In genomic region chr19:48720251-48720612, GRCh38 we compare ENCODE assay signal across 8 cellular contexts. TPM values are rescaled to one million over a fixed set of nuclear protein-coding genes. Genes with fewer than 3 reads are reported as not detected.
DNase-seq lines count a peak whose midpoint lies in the region; ATAC-seq and TF ChIP-seq lines count a peak whose summit lies in the region.

No MANE protein-coding gene starts in this region.

- intact Hi-C loops in posterior cingulate gyrus (cut with DNase I), result loop anchor here (5.0 kb wide), 1 partner anchor 73 kb away; the partner anchor contains the start of gene CA11

- H3K27me3 ChIP-seq in RWPE2 (ENCODE audit: insufficient read depth, poor library complexity, severe bottlenecking) (no peaks in the 10 kb centered on the region), skeletal muscle satellite cell (ENCODE audit: control insufficient read depth, insufficient read depth, low read length) (no peaks in the 10 kb centered on the region)

- ATAC-seq in GM19035 (IDR thresholded peaks at IDR 0.05; ENCODE audit: unreplicated experiment) (peak; percentile 13), RWPE2 (ENCODE audit: low read depth) (no peak)

- H3K9me3 ChIP-seq in RWPE2 (ENCODE audit: severe bottlenecking) (no peaks in the 10 kb centered on the region), skeletal muscle satellite cell (replicated peaks; ENCODE audit: low read length) (no peaks in the 10 kb centered on the region)

- DNase-seq in RWPE2 (ENCODE audit: low spot score) (no peak), fibroblast of the aortic adventitia (ENCODE audit: low read depth) (no peak), DMS114 treated with DMSO at 0.1 percent for 48 hours (lab: John Stamatoyannopoulos, UW; ENCODE audit: unreplicated experiment) (no peak), NCI-H2029 (lab: John Stamatoyannopoulos, UW) (no peak), NCI-H446 (lab: John Stamatoyannopoulos, UW) (no peak), posterior cingulate gyrus (no peak)

- H3K27ac ChIP-seq in RWPE2 (ENCODE audit: poor library complexity, severe bottlenecking), result no peak overlapping the region

- H3K4me1 ChIP-seq in RWPE2 (ENCODE audit: insufficient read depth, poor library complexity, severe bottlenecking) (peaks cover 6% of the 10 kb centered on the region), skeletal muscle satellite cell (ENCODE audit: control insufficient read depth, insufficient read depth, low read length) (peaks cover 32% of the 10 kb centered on the region)

- H3K4me2 ChIP-seq in skeletal muscle satellite cell (ENCODE audit: low read length), result peak overlapping the region; percentile 95

- H3K4me3 ChIP-seq in RWPE2 (ENCODE audit: severe bottlenecking) (peak overlapping the region; percentile 47), fibroblast of the aortic adventitia (ENCODE audit: low read depth, low read length) (peak overlapping the region; percentile 48), skeletal muscle satellite cell (ENCODE audit: low read length) (peak overlapping the region; percentile 87)

- TF ChIP-seq CTCF in RWPE2 (IDR thresholded peaks at IDR 0.05; ENCODE audit: poor library complexity, severe bottlenecking) (no peak), fibroblast of the aortic adventitia (IDR thresholded peaks at IDR 0.05; ENCODE audit: insufficient read depth, low read length) (no peak)

- H3K36me3 ChIP-seq in RWPE2 (ENCODE audit: low read depth) (no peaks in the 10 kb centered on the region), skeletal muscle satellite cell (ENCODE audit: insufficient read depth, low read length) (no peaks in the 10 kb centered on the region)

- peak overlapping the region; percentile 3 for H3K9ac ChIP-seq in skeletal muscle satellite cell (ENCODE audit: low read depth, low read length)

RNA-seq across cellular contexts. Expression of gene MAMSTR, which starts 0.7 kb away (rescaled TPM):
- total RNA-seq in fibroblast of the aortic adventitia (ENCODE audit: low replicate concordance), result 2.5 and 8.0 TPM in 2 replicates
- 0.66 and 1.3 TPM in 2 replicates for total RNA-seq in skeletal muscle satellite cell (2012; rRNA removed)

RNA-seq across cellular contexts. Expression of gene RASIP1, which starts 20.2 kb away (rescaled TPM):
- 0.16 and 0.45 TPM in 2 replicates for total RNA-seq in fibroblast of the aortic adventitia (ENCODE audit: low replicate concordance)
- total RNA-seq in skeletal muscle satellite cell (2012; rRNA removed), result 2.5 and 7.0 TPM in 2 replicates

RNA-seq across cellular contexts. Expression of gene FUT2, which starts 24.5 kb away (rescaled TPM):
- not detected in 2 replicates for total RNA-seq in fibroblast of the aortic adventitia (ENCODE audit: low replicate concordance)
- not detected in 2 replicates for total RNA-seq in skeletal muscle satellite cell (2012; rRNA removed)

RNA-seq across cellular contexts. Expression of gene IZUMO1, which starts 26.5 kb away (rescaled TPM):
- total RNA-seq in fibroblast of the aortic adventitia (ENCODE audit: low replicate concordance), result not detected in 2 replicates
- not detected in 2 replicates for total RNA-seq in skeletal muscle satellite cell (2012; rRNA removed)

RNA-seq across cellular contexts. Expression of gene FUT1, which starts 32.2 kb away (rescaled TPM):
- under 0.01 TPM in 1 of 2 replicates, not detected in the other for total RNA-seq in fibroblast of the aortic adventitia (ENCODE audit: low replicate concordance)
- total RNA-seq in skeletal muscle satellite cell (2012; rRNA removed), result under 0.01 and 0.25 TPM in 2 replicates
